16 cellular contexts compared by ENCODE assay signal in the genomic region with DNA sequence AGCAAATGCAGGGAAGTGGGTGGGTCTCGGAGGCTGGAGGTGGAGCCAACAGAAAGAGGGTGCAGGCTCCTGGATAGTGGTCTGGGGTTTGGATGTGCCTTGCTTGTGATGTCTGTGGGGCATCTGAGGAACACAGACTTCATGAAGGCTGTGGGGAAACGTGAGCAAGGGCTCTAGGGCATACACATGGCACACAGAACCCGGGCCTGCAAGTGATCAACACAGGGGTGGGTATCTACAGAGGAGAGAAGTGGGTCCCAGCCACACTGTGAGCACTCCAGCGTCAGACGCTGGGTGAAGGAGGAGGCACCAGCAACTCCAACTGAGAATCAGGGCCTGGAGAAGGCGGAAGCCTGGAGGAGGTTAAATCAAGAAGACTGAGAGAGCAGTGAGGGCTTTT. TPM values are rescaled to one million over a fixed set of nuclear protein-coding genes. Genes with fewer than 3 reads are reported as not detected.
DNase-seq lines count a peak whose midpoint lies in the region; ATAC-seq and TF ChIP-seq lines count a peak whose summit lies in the region.
"Had no signal": no experiment of that assay in that cellular context is flagged by ENCODE, and none has a peak within 500 bp of the region (broad histone marks: within the 10 kb centered on the region; RNA-seq: fewer than 3 reads in every experiment).

No MANE protein-coding gene starts in this region.

- peak overlapping the region; percentile 41 for H3K27ac Mint-ChIP-seq in T-helper 2 cell treated with Interferon-gamma antibody and Interleukin-4, amounts not matched to agents 5 μg/mL and 100 μg/mL, for 36 hours
- peak overlapping the region; percentile 44 for H3K27ac Mint-ChIP-seq in dendritic cell treated with granulocyte-macrophage colony-stimulating factor and Interleukin-4, amounts not matched to agents 40 ng/mL and 50 ng/mL, for 4 days

- TF ChIP-seq EP300 in ovary (IDR thresholded peaks at IDR 0.05): no peak

- H3K9me2 ChIP-seq in OCI-LY1 (ENCODE audit: low read depth, low read length): no peaks in the 10 kb centered on the region

- peaks cover 18% of the 10 kb centered on the region for H3F3A ChIP-seq in OCI-LY1 (ENCODE audit: insufficient read depth, low read length)

- peak overlapping the region; percentile 0 for H3K27ac ChIP-seq in OCI-LY1 (ENCODE audit: low read depth, low read length, poor library complexity, severe bottlenecking)
- no peak overlapping the region for H3K27ac ChIP-seq in ovary
- H3K27ac ChIP-seq: A549 had no signal

- H3K27me3 Mint-ChIP-seq in T-helper 2 cell treated with Interferon-gamma antibody and Interleukin-4, amounts not matched to agents 5 μg/mL and 100 μg/mL, for 36 hours (ENCODE audit: low read depth): no peaks in the 10 kb centered on the region
- H3K27me3 Mint-ChIP-seq in dendritic cell treated with granulocyte-macrophage colony-stimulating factor and Interleukin-4, amounts not matched to agents 40 ng/mL and 50 ng/mL, for 4 days: peaks cover 52% of the 10 kb centered on the region

- H3K9ac ChIP-seq in OCI-LY1 (ENCODE audit: low read length): no peak overlapping the region; the same call in 1 of the 2 replicates

- peak overlapping the region; percentile 25 for H3K4me3 Mint-ChIP-seq in T-helper 2 cell treated with Interferon-gamma antibody and Interleukin-4, amounts not matched to agents 5 μg/mL and 100 μg/mL, for 36 hours
- H3K4me3 Mint-ChIP-seq in dendritic cell treated with granulocyte-macrophage colony-stimulating factor and Interleukin-4, amounts not matched to agents 40 ng/mL and 50 ng/mL, for 4 days: no peak overlapping the region

- H2AFZ ChIP-seq in OCI-LY1 (ENCODE audit: low read length): no peak overlapping the region

- intact Hi-C loops in dendritic cell treated with granulocyte-macrophage colony-stimulating factor and Interleukin-4, amounts not matched to agents 40 ng/mL and 50 ng/mL, for 4 days (cut with micrococcal nuclease): no loop called here
- intact Hi-C loops in ovary (cut with DNase I): no loop called here

- H4K20me1 ChIP-seq in OCI-LY1 (ENCODE audit: insufficient read depth, low read length): no peaks in the 10 kb centered on the region

- ATAC-seq in HG03139 (IDR thresholded peaks at IDR 0.05; ENCODE audit: unreplicated experiment): no peak
- ATAC-seq: A549, left lung had no signal

- H3K9me3 ChIP-seq in OCI-LY1 (ENCODE audit: low read length) (no peaks in the 10 kb centered on the region), ovary (no peaks in the 10 kb centered on the region)
- H3K9me3 ChIP-seq: A549, left lung, transverse colon had no signal

- DNase-seq in T-helper 2 cell treated with Interferon-gamma antibody and Interleukin-4, amounts not matched to agents 5 μg/mL and 100 μg/mL, for 36 hours (ENCODE audit: low spot score): no peak
- no peak for DNase-seq in T-helper 2 cell
- peak in 3 of 5 donors; percentile 8 to 40 (median 29) for DNase-seq in ovary
- no peak for DNase-seq in HPDE6-E6E7 (ENCODE audit: extremely low spot score)
- DNase-seq in NCI-H1105 (lab: John Stamatoyannopoulos, UW): no peak
- DNase-seq: activated gamma-delta T cell; central memory CD4-positive, alpha-beta T cell; NCI-H2029 treated with DMSO at 0.1 percent for 48 hours; NCI-H82; SHP77 treated with DMSO at 0.1 percent for 48 hours; transverse colon had no signal

- TF ChIP-seq CTCF in OCI-LY1 (IDR thresholded peaks at IDR 0.05; ENCODE audit: low read length) (no peak), ovary (IDR thresholded peaks at IDR 0.05) (no peak)

- no peak for TF ChIP-seq POLR2A in ovary (IDR thresholded peaks at IDR 0.05)

- H3K4me1 ChIP-seq in OCI-LY1 (ENCODE audit: insufficient read depth, low read length, severe bottlenecking) (peaks cover 45% of the 10 kb centered on the region), ovary (ENCODE audit: insufficient read depth) (peaks cover 21% of the 10 kb centered on the region)

- H3K27me3 ChIP-seq in OCI-LY1 (ENCODE audit: insufficient read depth, low read length) (no peaks in the 10 kb centered on the region), ovary (no peaks in the 10 kb centered on the region)
- H3K27me3 ChIP-seq: transverse colon had no signal

- H3K4me2 ChIP-seq in OCI-LY1 (ENCODE audit: low read length): peak overlapping the region; percentile 69; the same call in 1 of the 2 replicates
- H3K4me2 ChIP-seq: A549 had no signal

- no peaks in the 10 kb centered on the region for H3K9me3 Mint-ChIP-seq in T-helper 2 cell treated with Interferon-gamma antibody and Interleukin-4, amounts not matched to agents 5 μg/mL and 100 μg/mL, for 36 hours
- H3K9me3 Mint-ChIP-seq in dendritic cell treated with granulocyte-macrophage colony-stimulating factor and Interleukin-4, amounts not matched to agents 40 ng/mL and 50 ng/mL, for 4 days: no peaks in the 10 kb centered on the region

- 65 to 71% (median 69%) methylated on average over 6 of the region's 6 CpGs for WGBS in ovary, 3 donors

- H3K36me3 ChIP-seq in OCI-LY1 (ENCODE audit: insufficient read depth, low read length) (peaks cover 9% of the 10 kb centered on the region; the same call in 1 of the 2 replicates), ovary (no peaks in the 10 kb centered on the region)
- H3K36me3 ChIP-seq: transverse colon had no signal

- H3K4me1 Mint-ChIP-seq in T-helper 2 cell treated with Interferon-gamma antibody and Interleukin-4, amounts not matched to agents 5 μg/mL and 100 μg/mL, for 36 hours (ENCODE audit: low read depth): peaks cover 30% of the 10 kb centered on the region
- H3K4me1 Mint-ChIP-seq in dendritic cell treated with granulocyte-macrophage colony-stimulating factor and Interleukin-4, amounts not matched to agents 40 ng/mL and 50 ng/mL, for 4 days (ENCODE audit: low read depth): peaks cover 57% of the 10 kb centered on the region

- H3K79me2 ChIP-seq in OCI-LY1 (ENCODE audit: insufficient read depth, low read length): no peaks in the 10 kb centered on the region

- H3K4me3 ChIP-seq in OCI-LY1 (ENCODE audit: low read depth, low read length, poor library complexity, severe bottlenecking): peak overlapping the region; percentile 59
- no peak overlapping the region for H3K4me3 ChIP-seq in ovary
- H3K4me3 ChIP-seq: A549 had no signal

- H3K36me3 Mint-ChIP-seq in T-helper 2 cell treated with Interferon-gamma antibody and Interleukin-4, amounts not matched to agents 5 μg/mL and 100 μg/mL, for 36 hours (ENCODE audit: low read depth): peaks cover 16% of the 10 kb centered on the region
- peaks cover 52% of the 10 kb centered on the region for H3K36me3 Mint-ChIP-seq in dendritic cell treated with granulocyte-macrophage colony-stimulating factor and Interleukin-4, amounts not matched to agents 40 ng/mL and 50 ng/mL, for 4 days (ENCODE audit: low read depth)

RNA-seq across cellular contexts. Expression of a gene that starts 5.4 kb away (rescaled TPM):
- total RNA-seq in ovary: 10 to 100 TPM; 13.8 to 75.0 (median 62.6) TPM
- polyA plus RNA-seq in ovary: 100 to 1,000 TPM in 1 of 2 donors, 10 to 100 TPM in 1; 43.8 to 110 TPM

RNA-seq across cellular contexts. Expression of a gene that starts 8.9 kb away (rescaled TPM):
- 100 to 1,000 TPM in 2 of 7 donors, 10 to 100 TPM in 5; 54.2 to 105 (median 96.1) TPM for total RNA-seq in ovary
- polyA plus RNA-seq in ovary: 100 to 1,000 TPM; 137 to 143 TPM

RNA-seq across cellular contexts. Expression of a gene that starts 9.3 kb away (rescaled TPM):
- total RNA-seq in ovary: 10 to 100 TPM; 26.2 to 48.0 (median 30.6) TPM
- polyA plus RNA-seq in ovary: 10 to 100 TPM; 10.8 to 32.5 TPM

RNA-seq across cellular contexts. Expression of a gene that starts 20.0 kb away (rescaled TPM):
- total RNA-seq in ovary: 100 to 1,000 TPM; 193 to 505 (median 348) TPM
- polyA plus RNA-seq in ovary: 100 to 1,000 TPM; 270 to 294 TPM

RNA-seq across cellular contexts. Expression of a gene that starts 44.2 kb away (rescaled TPM):
- total RNA-seq in ovary: 10 to 100 TPM in 5 of 7 donors, 1 to 10 TPM in 2; 8.1 to 23.3 (median 17.3) TPM
- 10 to 100 TPM in 1 of 2 donors, 1 to 10 TPM in 1; 1.1 to 11.6 TPM for polyA plus RNA-seq in ovary

Comparison
In these comparisons a context has a peak if more than half of its experiments do, and no peak if none do; other contexts are left out.
1. DNase-seq: peak in ovary (3 of 5); none in T-helper 2 cell treated with Interferon-gamma antibody and Interleukin-4, amounts not matched to agents 5 μg/mL and 100 μg/mL, for 36 hours (single experiment), T-helper 2 cell (0 of 5), HPDE6-E6E7 (single experiment) and NCI-H1105 (single experiment).